In genomic region chr7:100568936-100569844, GRCh38 we compare ENCODE assay signal across 8 cellular contexts. TPM values are rescaled to one million over a fixed set of nuclear protein-coding genes. Genes with fewer than 3 reads are reported as not detected.
A peak's percentile ranks its signal among the peaks of the same experiment; 100 is the strongest.
DNase-seq lines count a peak whose midpoint lies in the region; ATAC-seq, FAIRE-seq and TF ChIP-seq lines count a peak whose summit lies in the region.

No MANE protein-coding gene starts in this region.

- H3K4me2 ChIP-seq in Loucy (ENCODE audit: low read depth, low read length, poor library complexity, severe bottlenecking), result peak overlapping the region; percentile 59

- H3K4me3 ChIP-seq in Loucy (ENCODE audit: low read length, poor library complexity, severe bottlenecking) (peak overlapping the region; percentile 57), WI38 (ENCODE audit: low read depth, low read length) (no peak overlapping the region)

- H3K9me3 ChIP-seq in Loucy (ENCODE audit: insufficient read depth, low read depth, low read length), result no peaks in the 10 kb centered on the region

- H3K4me1 Mint-ChIP-seq in stimulated activated naive CD8-positive, alpha-beta T cell treated with anti-CD3 and anti-CD28 coated beads, Interleukin-15, amount 100 ng/mL, for 72 hours, result peaks cover 67% of the 10 kb centered on the region

- peak; percentile 97 for FAIRE-seq in G401.6 (lab: Jason Lieb, UNC)

- peak; percentile 44 for ATAC-seq in stimulated activated naive CD8-positive, alpha-beta T cell treated with anti-CD3 and anti-CD28 coated beads, Interleukin-15, amount 100 ng/mL, for 72 hours
- ATAC-seq in GM21367 (IDR thresholded peaks at IDR 0.05; ENCODE audit: unreplicated experiment), result no peak

- no peaks in the 10 kb centered on the region for H3K36me3 ChIP-seq in Loucy (ENCODE audit: insufficient read depth, low read length)

- H3K4me1 ChIP-seq in Loucy (ENCODE audit: insufficient read depth, low read length, poor library complexity, severe bottlenecking), result peaks cover 36% of the 10 kb centered on the region

- H3K27me3 ChIP-seq in Loucy (ENCODE audit: insufficient read depth, low read length, poor library complexity, severe bottlenecking), result no peaks in the 10 kb centered on the region

- peak overlapping the region; percentile 55 to 75 for H3K4me3 Mint-ChIP-seq in stimulated activated naive CD8-positive, alpha-beta T cell treated with anti-CD3 and anti-CD28 coated beads, Interleukin-15, amount 100 ng/mL, for 72 hours

- DNase-seq in dermis microvascular lymphatic vessel endothelial cell (ENCODE audit: low read depth in 2 of 2) (peak; percentile 40 to 65), lung microvascular endothelial cell (ENCODE audit: low read depth in 2 of 2) (peak; percentile 54 to 85), NK-92 (lab: John Stamatoyannopoulos, UW; ENCODE audit: unreplicated experiment) (no peak)
- DNase-seq in stimulated activated naive CD8-positive, alpha-beta T cell treated with anti-CD3 and anti-CD28 coated beads, Interleukin-15, amount 100 ng/mL, for 72 hours, result peak; percentile 58 to 63

- no peaks in the 10 kb centered on the region for H4K20me1 ChIP-seq in Loucy (ENCODE audit: insufficient read depth, low read length, poor library complexity, severe bottlenecking)

- H3K27ac Mint-ChIP-seq in stimulated activated naive CD8-positive, alpha-beta T cell treated with anti-CD3 and anti-CD28 coated beads, Interleukin-15, amount 100 ng/mL, for 72 hours, result peak overlapping the region in 1 of 2 donors; percentile 76

- no peaks in the 10 kb centered on the region for H3K79me2 ChIP-seq in Loucy (ENCODE audit: insufficient read depth, low read length)

- no peak overlapping the region for H2AFZ ChIP-seq in Loucy (ENCODE audit: low read length)

- no peak overlapping the region for H3K9ac ChIP-seq in Loucy (ENCODE audit: low read depth, low read length, poor library complexity, severe bottlenecking)

- no peaks in the 10 kb centered on the region for H3K9me2 ChIP-seq in Loucy (replicated peaks; ENCODE audit: low read depth, low read length)

- H3K27me3 Mint-ChIP-seq in stimulated activated naive CD8-positive, alpha-beta T cell treated with anti-CD3 and anti-CD28 coated beads, Interleukin-15, amount 100 ng/mL, for 72 hours, result no peaks in the 10 kb centered on the region

- TF ChIP-seq CTCF in Loucy (conservative IDR thresholded peaks at IDR 0.05; ENCODE audit: low read length) (peak; percentile 66), WI38 (IDR thresholded peaks at IDR 0.05; ENCODE audit: low read depth, low read length) (peak; percentile 34; the same call in 1 of the 2 replicates)

- H3F3A ChIP-seq in Loucy (ENCODE audit: low read depth), result no peaks in the 10 kb centered on the region

- no peaks in the 10 kb centered on the region for H3K9me3 Mint-ChIP-seq in stimulated activated naive CD8-positive, alpha-beta T cell treated with anti-CD3 and anti-CD28 coated beads, Interleukin-15, amount 100 ng/mL, for 72 hours

RNA-seq across cellular contexts. Expression of gene SAP25, which starts 4.5 kb away (rescaled TPM):
- total RNA-seq in dermis microvascular lymphatic vessel endothelial cell (0.13 TPM in 1 of 2 replicates, not detected in the other), lung microvascular endothelial cell (not detected in 2 replicates)

RNA-seq across cellular contexts. Expression of gene LRCH4, which starts 16.7 kb away (rescaled TPM):
- total RNA-seq in dermis microvascular lymphatic vessel endothelial cell (5.1 and 6.1 TPM in 2 replicates), lung microvascular endothelial cell (5.8 and 6.3 TPM in 2 replicates)

RNA-seq across cellular contexts. Expression of gene FBXO24, which starts 16.9 kb away (rescaled TPM):
- total RNA-seq in dermis microvascular lymphatic vessel endothelial cell (0.13 and 0.25 TPM in 2 replicates), lung microvascular endothelial cell (under 0.01 and 0.20 TPM in 2 replicates)

RNA-seq across cellular contexts. Expression of gene AGFG2, which starts 30.2 kb away (rescaled TPM):
- 28.5 and 51.7 TPM in 2 replicates for total RNA-seq in dermis microvascular lymphatic vessel endothelial cell
- total RNA-seq in lung microvascular endothelial cell, result 25.5 and 74.2 TPM in 2 replicates

RNA-seq across cellular contexts. Expression of gene PCOLCE, which starts 33.0 kb away (rescaled TPM):
- total RNA-seq in dermis microvascular lymphatic vessel endothelial cell, result 0.13 and 0.51 TPM in 2 replicates
- 0.22 TPM in 1 of 2 replicates, not detected in the other for total RNA-seq in lung microvascular endothelial cell
